In genomic region chr6:128452713-128453112, GRCh38 we compare ENCODE assay signal across 8 cellular contexts.
"Had no signal": no experiment of that assay in that cellular context is flagged by ENCODE, and none has a peak within 500 bp of the region (broad histone marks: within the 10 kb centered on the region; RNA-seq: fewer than 3 reads in every experiment).

No MANE protein-coding gene starts in this region.

- H2AFZ ChIP-seq: GM23338 had no signal

- ATAC-seq: GM23338 had no signal

- H3K27ac ChIP-seq: HL-60, KMS-11 had no signal

- H3K4me3 ChIP-seq: GM23338 had no signal

- DNase-seq: H9, HCEC 1CT, KBM-7 had no signal

- H3K9ac ChIP-seq: KMS-11 had no signal

- H3K4me2 ChIP-seq: GM23338, KMS-11 had no signal

- FAIRE-seq: H1, H54 had no signal
